In the genomic region with DNA sequence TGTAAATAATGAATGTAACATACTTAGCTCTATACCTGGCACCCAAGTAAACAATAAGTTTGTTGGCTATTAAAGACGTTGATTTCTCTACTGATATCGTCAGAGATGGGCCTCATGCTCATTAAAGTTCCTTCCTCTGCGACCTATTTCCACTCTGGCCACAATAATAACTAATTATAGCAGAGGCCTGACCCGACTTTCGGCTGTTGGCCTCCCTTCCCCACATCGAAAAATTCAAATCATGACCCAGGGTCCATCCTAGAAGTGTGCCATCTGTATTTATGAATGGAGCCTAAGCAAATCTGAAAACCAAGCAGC, we compare ENCODE assay signal across 8 cellular contexts. TPM values are rescaled to one million over a fixed set of nuclear protein-coding genes. Genes with fewer than 3 reads are reported as not detected.
DNase-seq lines count a peak whose midpoint lies in the region; TF ChIP-seq lines count a peak whose summit lies in the region.

No MANE protein-coding gene starts in this region.

- H3K4me3 ChIP-seq in GM12865 (ENCODE audit: low read depth, low read length), result peak overlapping the region; percentile 93
- peak overlapping the region; percentile 86 for H3K4me3 ChIP-seq in SJSA1
- H3K4me3 ChIP-seq in fibroblast of mammary gland (ENCODE audit: control insufficient read depth, low read depth, low read length), result peak overlapping the region; percentile 91
- peak overlapping the region; percentile 69 for H3K4me3 ChIP-seq in rectal smooth muscle tissue (ENCODE audit: low read length)

- H3K27me3 ChIP-seq in SJSA1 (replicated peaks), result no peaks in the 10 kb centered on the region
- no peaks in the 10 kb centered on the region for H3K27me3 ChIP-seq in rectal smooth muscle tissue (ENCODE audit: control insufficient read depth, insufficient read depth, low read length)

- no peaks in the 10 kb centered on the region for H3K9me3 ChIP-seq in SJSA1 (replicated peaks)

- H3K9ac ChIP-seq in rectal smooth muscle tissue (ENCODE audit: low read length), result peak overlapping the region; percentile 8

- TF ChIP-seq CTCF in GM12865 (IDR thresholded peaks at IDR 0.05; ENCODE audit: insufficient read depth, low read depth, low read length, missing control alignments) (no peak), fibroblast of mammary gland (conservative IDR thresholded peaks at IDR 0.05; ENCODE audit: control insufficient read depth, insufficient read depth, low read depth, low read length) (no peak)

- DNase-seq in GM12865 (ENCODE audit: low read depth), result no peak
- no peak for DNase-seq in SJSA1 (ENCODE audit: low read depth in 1 of 2, low spot score in 2 of 2)
- no peak for DNase-seq in fibroblast of mammary gland (ENCODE audit: low read depth)
- DNase-seq in OCI-M2 (lab: John Stamatoyannopoulos, UW; ENCODE audit: unreplicated experiment), result no peak
- no peak for DNase-seq in 8988T
- no peak for DNase-seq in A172 (ENCODE audit: low spot score)
- DNase-seq in activated CD4-positive, CD25-positive, alpha-beta regulatory T cell treated with anti-CD3 and anti-CD28 coated beads, Interleukin-2, amount 50 U/mL, for 72 hours, result no peak

- H3K27ac ChIP-seq in SJSA1 (0 out of 2 replicates have a peak overlapping the region, but pooled peaks have one; percentile 36), rectal smooth muscle tissue (ENCODE audit: low read depth, low read length) (peak overlapping the region; percentile 70)

- H3K36me3 ChIP-seq in SJSA1, result peaks cover 4% of the 10 kb centered on the region; the same call in 1 of the 2 replicates
- no peaks in the 10 kb centered on the region for H3K36me3 ChIP-seq in rectal smooth muscle tissue (ENCODE audit: control insufficient read depth, insufficient read depth, low read length)

- H3K4me1 ChIP-seq in SJSA1 (replicated peaks) (peaks cover 13% of the 10 kb centered on the region), rectal smooth muscle tissue (ENCODE audit: control insufficient read depth, insufficient read depth, low read length) (peaks cover 3% of the 10 kb centered on the region)

RNA-seq across cellular contexts. Expression of a gene that starts 0.3 kb away (rescaled TPM):
- 7.1 and 30.6 TPM in 2 replicates for total RNA-seq in SJSA1 (2014; rRNA removed; shearing (Covaris generic))
- 8.8 and 14.1 TPM in 2 replicates for total RNA-seq in A172 (2014; rRNA removed; shearing (Covaris generic))

RNA-seq across cellular contexts. Expression of a gene that starts 31.2 kb away (rescaled TPM):
- not detected in 2 replicates for total RNA-seq in SJSA1 (2014; rRNA removed; shearing (Covaris generic))
- not detected in 2 replicates for total RNA-seq in A172 (2014; rRNA removed; shearing (Covaris generic))

RNA-seq across cellular contexts. Expression of a gene that starts 41.2 kb away (rescaled TPM):
- total RNA-seq in SJSA1 (2014; rRNA removed; shearing (Covaris generic)), result 7.6 and 13.8 TPM in 2 replicates
- 21.6 and 28.9 TPM in 2 replicates for total RNA-seq in A172 (2014; rRNA removed; shearing (Covaris generic))

RNA-seq across cellular contexts. Expression of a gene that starts 45.3 kb away (rescaled TPM):
- 30.4 and 30.5 TPM in 2 replicates for total RNA-seq in SJSA1 (2014; rRNA removed; shearing (Covaris generic))
- 60.1 and 112 TPM in 2 replicates for total RNA-seq in A172 (2014; rRNA removed; shearing (Covaris generic))
